In genomic region chr6:108960601-108961000, GRCh38 we compare ENCODE assay signal across 14 cellular contexts.
"Had no signal": no experiment of that assay in that cellular context is flagged by ENCODE, and none has a peak within 500 bp of the region (broad histone marks: within the 10 kb centered on the region; RNA-seq: fewer than 3 reads in every experiment).

No MANE protein-coding gene starts in this region.

- ATAC-seq: activated T-cell treated with anti-CD3 and anti-CD28 coated beads, Interleukin-2, amount 50 U/mL, for 4 hours; left lobe of liver had no signal

- H3K27ac Mint-ChIP-seq: activated CD4-positive, alpha-beta memory T cell treated with anti-CD3 and anti-CD28 coated beads for 36 hours; stimulated activated naive CD8-positive, alpha-beta T cell treated with anti-CD3 and anti-CD28 coated beads, Interleukin-15, amount 100 ng/mL, for 72 hours had no signal

- H3K4me3 Mint-ChIP-seq: activated CD4-positive, alpha-beta memory T cell treated with anti-CD3 and anti-CD28 coated beads for 36 hours; activated T-cell treated with anti-CD3 and anti-CD28 coated beads, Interleukin-2, amount 50 U/mL, for 4 hours; natural killer cell treated with Interleukin-12 subunit alpha and Interleukin-12 subunit beta and Interleukin-15 and Interleukin-18, amount 100 ng/mL, for 72 hours; stimulated activated naive CD8-positive, alpha-beta T cell treated with anti-CD3 and anti-CD28 coated beads, Interleukin-15, amount 100 ng/mL, for 72 hours had no signal

- H3K4me3 ChIP-seq: coronary artery, tibial nerve had no signal

- H3K36me3 Mint-ChIP-seq: activated CD4-positive, alpha-beta memory T cell treated with anti-CD3 and anti-CD28 coated beads for 36 hours; natural killer cell treated with Interleukin-12 subunit alpha and Interleukin-12 subunit beta and Interleukin-15 and Interleukin-18, amount 100 ng/mL, for 72 hours had no signal

- H3K27me3 Mint-ChIP-seq: activated CD4-positive, alpha-beta memory T cell treated with anti-CD3 and anti-CD28 coated beads for 36 hours; natural killer cell treated with Interleukin-12 subunit alpha and Interleukin-12 subunit beta and Interleukin-15 and Interleukin-18, amount 100 ng/mL, for 72 hours; stimulated activated naive CD8-positive, alpha-beta T cell treated with anti-CD3 and anti-CD28 coated beads, Interleukin-15, amount 100 ng/mL, for 72 hours had no signal

- H3K9me3 Mint-ChIP-seq: activated CD4-positive, alpha-beta memory T cell treated with anti-CD3 and anti-CD28 coated beads for 36 hours; activated T-cell treated with anti-CD3 and anti-CD28 coated beads, Interleukin-2, amount 50 U/mL, for 4 hours; natural killer cell treated with Interleukin-12 subunit alpha and Interleukin-12 subunit beta and Interleukin-15 and Interleukin-18, amount 100 ng/mL, for 72 hours; stimulated activated naive CD8-positive, alpha-beta T cell treated with anti-CD3 and anti-CD28 coated beads, Interleukin-15, amount 100 ng/mL, for 72 hours had no signal

- H3K9me3 ChIP-seq: tibial nerve had no signal

- DNase-seq: activated CD4-positive, alpha-beta memory T cell treated with anti-CD3 and anti-CD28 coated beads for 36 hours; activated CD4-positive, CD25-positive, alpha-beta regulatory T cell treated with anti-CD3 and anti-CD28 coated beads, Interleukin-2, amount 50 U/mL, for 72 hours; activated gamma-delta T cell treated with Interleukin-2 at 50 U/mL for 16 hours; activated T-cell treated with anti-CD3 and anti-CD28 coated beads, Interleukin-2, amount 50 U/mL, for 4 hours; effector memory CD4-positive, alpha-beta T cell; head of caudate nucleus; stimulated activated CD4-positive, alpha-beta T cell treated with anti-CD3 and anti-CD28 coated beads, Interleukin-15, amount 100 ng/mL, for 24 hours; stimulated activated CD4-positive, alpha-beta T cell treated with anti-CD3 and anti-CD28 coated beads, Interleukin-4, amount 100 ng/mL, for 24 hours; stimulated activated naive CD8-positive, alpha-beta T cell treated with anti-CD3 and anti-CD28 coated beads, Interleukin-15, amount 100 ng/mL, for 72 hours; T-helper 9 cell had no signal

- H3K27me3 ChIP-seq: tibial nerve had no signal
